Comparison of ENCODE assay signal across 13 cellular contexts in the genomic region with DNA sequence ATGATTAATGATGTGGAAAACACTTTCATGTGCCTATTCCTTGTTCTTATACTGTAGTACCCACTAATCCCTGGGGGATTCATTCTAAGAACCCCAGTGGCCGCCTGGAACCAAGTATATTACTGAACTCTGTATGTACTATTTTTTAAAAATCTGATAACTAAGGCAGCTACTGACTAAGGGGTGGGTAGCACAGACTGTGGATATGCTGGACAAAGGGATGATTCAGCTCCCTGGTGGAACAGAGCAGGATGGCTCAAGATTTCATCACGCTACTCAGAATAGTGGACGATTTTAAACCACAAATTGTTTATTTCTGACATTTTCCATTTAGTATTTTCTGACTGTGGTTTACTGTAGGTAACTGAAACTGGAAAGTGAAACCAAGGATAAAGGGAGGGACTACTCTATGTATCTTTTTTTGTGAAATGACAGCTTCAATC. TPM values are rescaled to one million over a fixed set of nuclear protein-coding genes. Genes with fewer than 3 reads are reported as not detected.
DNase-seq lines count a peak whose midpoint lies in the region; ATAC-seq, FAIRE-seq and TF ChIP-seq lines count a peak whose summit lies in the region.
"Had no signal": no experiment of that assay in that cellular context is flagged by ENCODE, and none has a peak within 500 bp of the region (broad histone marks: within the 10 kb centered on the region; RNA-seq: fewer than 3 reads in every experiment).

No MANE protein-coding gene starts in this region.

- H3K27ac Mint-ChIP-seq in T-helper 17 cell: peak overlapping the region; percentile 59
- H3K27ac Mint-ChIP-seq: type B pancreatic cell had no signal

- H3K36me3 Mint-ChIP-seq in T-helper 17 cell (ENCODE audit: low read depth): no peaks in the 10 kb centered on the region
- H3K36me3 Mint-ChIP-seq: type B pancreatic cell had no signal

- no peak for FAIRE-seq in GM12892 (lab: Jason Lieb, UNC)

- no peaks in the 10 kb centered on the region for H3K9me3 ChIP-seq in T-helper 17 cell (ENCODE audit: control insufficient read depth, low read length, poor library complexity, severe bottlenecking)

- ATAC-seq in HG02973 (IDR thresholded peaks at IDR 0.05; ENCODE audit: unreplicated experiment) (peak; percentile 52), T-helper 17 cell (no peak)
- ATAC-seq: esophagus mucosa had no signal

- DNase-seq in AG09309 (ENCODE audit: low read depth) (peak; percentile 89), T-helper 17 cell (no peak), fibroblast of the conjunctiva (ENCODE audit: low read depth) (peak; percentile 74), NCI-H2227 (lab: John Stamatoyannopoulos, UW; ENCODE audit: unreplicated experiment) (no peak), GM12892 (ENCODE audit: insufficient read length) (no peak), NCI-H2171 (lab: John Stamatoyannopoulos, UW) (no peak), ecto neural progenitor cell (ENCODE audit: low spot score) (no peak)
- DNase-seq: H7, NCI-H1048, WERI-Rb-1 had no signal

- no peak overlapping the region for H3K4me3 Mint-ChIP-seq in T-helper 17 cell
- H3K4me3 Mint-ChIP-seq: type B pancreatic cell had no signal

- H3K27me3 Mint-ChIP-seq in T-helper 17 cell: no peaks in the 10 kb centered on the region
- H3K27me3 Mint-ChIP-seq: type B pancreatic cell had no signal

- H3K4me3 ChIP-seq in AG09309 (ENCODE audit: control insufficient read depth, low read depth, low read length): no peak overlapping the region

- no peak for TF ChIP-seq POLR2A in GM12892 (IDR thresholded peaks at IDR 0.05; ENCODE audit: low read depth, low read length)

- TF ChIP-seq CTCF in AG09309 (IDR thresholded peaks at IDR 0.05; ENCODE audit: control insufficient read depth, insufficient read depth, low read depth, low read length, missing control alignments): no peak

- peaks cover 20% of the 10 kb centered on the region for H3K4me1 Mint-ChIP-seq in T-helper 17 cell

RNA-seq across cellular contexts. Expression of a gene that starts 41.8 kb away (rescaled TPM):
- total RNA-seq in T-helper 17 cell: 10 to 100 TPM; 45.1 to 48.9 TPM
- 56.5 TPM for polyA plus RNA-seq in GM12892 (2012; ENCODE audit: missing spikeins)

Comparison
In these comparisons a context has a peak if more than half of its experiments do, and no peak if none do; other contexts are left out.
1. DNase-seq: peak in AG09309 (single experiment) and fibroblast of the conjunctiva (single experiment); none in T-helper 17 cell (0 of 3), NCI-H2227 (single experiment), GM12892 (single experiment), NCI-H2171 (single experiment) and ecto neural progenitor cell (single experiment).